24 cellular contexts compared by ENCODE assay signal in genomic region chr9:87533291-87533690, GRCh38.
"Had no signal": no experiment of that assay in that cellular context is flagged by ENCODE, and none has a peak within 500 bp of the region (broad histone marks: within the 10 kb centered on the region; RNA-seq: fewer than 3 reads in every experiment).

No MANE protein-coding gene starts in this region.

- H3K36me3 Mint-ChIP-seq: activated naive CD4-positive, alpha-beta T cell treated with anti-CD3 and anti-CD28 coated beads, Interleukin-2, amount 50 U/mL, for 24 hours; naive thymus-derived CD8-positive, alpha-beta T cell; WTC11 had no signal

- DNase-seq: activated gamma-delta T cell treated with Interleukin-2 at 50 U/mL for 16 hours; activated T-cell treated with anti-CD3 and anti-CD28 coated beads, Interleukin-2, amount 50 U/mL, for 1 hour; brain microvascular endothelial cell; caudate nucleus; effector CD4-positive, alpha-beta T cell; erythroblast; foreskin melanocyte; hippocampal formation; kidney glomerular epithelial cell; left ventricle myocardium inferior; naive thymus-derived CD8-positive, alpha-beta T cell; spleen; stimulated activated CD4-positive, alpha-beta T cell treated with anti-CD3 and anti-CD28 coated beads, Interleukin-4, amount 100 ng/mL, for 1 hour; stimulated activated naive CD4-positive, alpha-beta T cell; T1000; upper lobe of left lung had no signal

- H3K27ac Mint-ChIP-seq: activated naive CD4-positive, alpha-beta T cell treated with anti-CD3 and anti-CD28 coated beads, Interleukin-2, amount 50 U/mL, for 24 hours; dendritic cell treated with granulocyte-macrophage colony-stimulating factor and Interleukin-4, amounts not matched to agents 40 ng/mL and 50 ng/mL, for 4 days; naive thymus-derived CD8-positive, alpha-beta T cell; neural progenitor cell; progenitor cell of endocrine pancreas; WTC11 had no signal

- H3K4me3 Mint-ChIP-seq: activated naive CD4-positive, alpha-beta T cell treated with anti-CD3 and anti-CD28 coated beads, Interleukin-2, amount 50 U/mL, for 24 hours; dendritic cell treated with granulocyte-macrophage colony-stimulating factor and Interleukin-4, amounts not matched to agents 40 ng/mL and 50 ng/mL, for 4 days; mesothelial cell of epicardium; naive thymus-derived CD8-positive, alpha-beta T cell; neural progenitor cell; WTC11 had no signal

- H3K27me3 Mint-ChIP-seq: activated naive CD4-positive, alpha-beta T cell treated with anti-CD3 and anti-CD28 coated beads, Interleukin-2, amount 50 U/mL, for 24 hours; dendritic cell treated with granulocyte-macrophage colony-stimulating factor and Interleukin-4, amounts not matched to agents 40 ng/mL and 50 ng/mL, for 4 days; progenitor cell of endocrine pancreas had no signal

- H3K4me1 ChIP-seq: ascending aorta had no signal

- H3K4me3 ChIP-seq: ascending aorta, left ventricle myocardium inferior, neural progenitor cell, spleen, thoracic aorta, upper lobe of left lung had no signal

- H3K36me3 ChIP-seq: ascending aorta, brain microvascular endothelial cell, left ventricle myocardium inferior, neural progenitor cell, spleen, thoracic aorta, upper lobe of left lung had no signal

- H2AFZ ChIP-seq: neural progenitor cell had no signal

- H3K9ac ChIP-seq: neural progenitor cell had no signal

- H3K4me2 ChIP-seq: neural progenitor cell had no signal

- H3K27me3 ChIP-seq: ascending aorta, brain microvascular endothelial cell, neural progenitor cell, spleen, upper lobe of left lung had no signal

- ATAC-seq: naive thymus-derived CD8-positive, alpha-beta T cell; WTC11 had no signal

- H3K9me3 ChIP-seq: ascending aorta, left ventricle myocardium inferior, spleen, thoracic aorta, upper lobe of left lung had no signal

- H3K9me3 Mint-ChIP-seq: activated naive CD4-positive, alpha-beta T cell treated with anti-CD3 and anti-CD28 coated beads, Interleukin-2, amount 50 U/mL, for 24 hours; dendritic cell treated with granulocyte-macrophage colony-stimulating factor and Interleukin-4, amounts not matched to agents 40 ng/mL and 50 ng/mL, for 4 days; mesothelial cell of epicardium; naive thymus-derived CD8-positive, alpha-beta T cell; neural progenitor cell; WTC11 had no signal

- H3K27ac ChIP-seq: ascending aorta, brain microvascular endothelial cell, left ventricle myocardium inferior, neural progenitor cell, spleen, thoracic aorta, upper lobe of left lung had no signal
